8 cellular contexts compared by ENCODE assay signal in the genomic region with DNA sequence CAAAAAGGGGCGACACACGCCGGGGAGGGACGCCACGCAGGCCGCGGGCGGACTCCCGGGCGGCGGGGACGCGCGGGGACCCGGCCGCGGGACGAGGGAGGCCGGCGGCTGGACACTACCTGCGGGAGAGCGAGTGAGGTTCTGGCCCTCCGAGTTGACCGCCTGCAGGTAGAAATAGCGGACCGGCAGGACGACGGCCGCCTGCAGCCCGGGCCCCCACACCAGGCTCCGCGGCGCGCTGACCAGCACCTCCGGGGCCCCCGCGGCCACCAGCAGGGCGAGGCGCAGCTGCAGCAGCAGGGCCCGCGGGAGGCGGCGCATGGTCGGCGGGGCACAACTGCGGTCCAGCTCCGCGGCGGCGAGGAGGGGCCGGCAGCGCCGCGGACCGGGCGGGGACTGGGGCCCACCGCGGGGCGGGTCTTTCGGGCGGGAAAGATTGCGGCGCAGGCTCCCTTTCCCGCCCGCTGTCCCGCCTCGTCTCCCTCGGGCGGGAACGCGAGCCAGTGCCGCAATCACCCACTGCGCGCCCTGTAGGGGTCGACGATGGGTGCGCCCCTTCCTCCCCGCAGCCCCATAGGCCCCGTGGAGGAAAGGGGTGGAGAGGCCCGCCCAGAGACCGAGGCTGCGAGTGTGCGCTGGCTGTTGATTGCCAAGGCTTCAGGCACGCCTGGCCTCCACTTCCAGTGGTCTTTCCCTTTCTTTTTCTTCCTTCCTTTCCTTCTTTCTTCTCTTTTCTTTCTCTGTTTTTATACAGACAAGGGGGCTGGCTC. TPM values are rescaled to one million over a fixed set of nuclear protein-coding genes. Genes with fewer than 3 reads are reported as not detected.
A peak's percentile ranks its signal among the peaks of the same experiment; 100 is the strongest.
DNase-seq lines count a peak whose midpoint lies in the region; ATAC-seq, FAIRE-seq and TF ChIP-seq lines count a peak whose summit lies in the region.

A gene with protein sequence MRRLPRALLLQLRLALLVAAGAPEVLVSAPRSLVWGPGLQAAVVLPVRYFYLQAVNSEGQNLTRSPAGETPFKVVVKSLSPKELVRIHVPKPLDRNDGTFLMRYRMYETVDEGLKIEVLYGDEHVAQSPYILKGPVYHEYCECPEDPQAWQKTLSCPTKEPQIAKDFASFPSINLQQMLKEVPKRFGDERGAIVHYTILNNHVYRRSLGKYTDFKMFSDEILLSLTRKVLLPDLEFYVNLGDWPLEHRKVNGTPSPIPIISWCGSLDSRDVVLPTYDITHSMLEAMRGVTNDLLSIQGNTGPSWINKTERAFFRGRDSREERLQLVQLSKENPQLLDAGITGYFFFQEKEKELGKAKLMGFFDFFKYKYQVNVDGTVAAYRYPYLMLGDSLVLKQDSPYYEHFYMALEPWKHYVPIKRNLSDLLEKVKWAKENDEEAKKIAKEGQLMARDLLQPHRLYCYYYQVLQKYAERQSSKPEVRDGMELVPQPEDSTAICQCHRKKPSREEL (minus strand): TSS at position 339 of the 770 bp plus-strand sequence. CDS start 18 bp downstream, at position 321.

- H3K79me2 ChIP-seq in mammary epithelial cell (ENCODE audit: insufficient read depth, low read length) = no peaks in the 10 kb centered on the region

- peak; percentile 16; the same call in 1 of the 2 replicates for TF ChIP-seq CTCF in VCaP (conservative IDR thresholded peaks at IDR 0.05)
- no peak for TF ChIP-seq CTCF in mammary epithelial cell (conservative IDR thresholded peaks at IDR 0.05 in 1 of 2, IDR thresholded peaks at IDR 0.05 in 1 of 2; ENCODE audit: extremely low read depth in 1 of 2, insufficient read depth in 1 of 2, low read depth in 1 of 2, low read length in 2 of 2)

- peak; percentile 41; the same call in 1 of the 2 replicates for TF ChIP-seq POLR2A in GM12892 (IDR thresholded peaks at IDR 0.05; ENCODE audit: low read depth, low read length)

- peak within 1 kb of the TSS; percentile 98 for H2AFZ ChIP-seq in mammary epithelial cell (ENCODE audit: low read depth, low read length)

- in situ Hi-C loops in mammary epithelial cell (cut with MboI; ENCODE audit: low sequenced_read_pairs in 2 of 2) = no loop called here

- DNase-seq in GM12892 (ENCODE audit: insufficient read length) (peak; percentile 65), NCI-H146 (lab: John Stamatoyannopoulos, UW) (peak; percentile 85), mammary epithelial cell (no peak), amniotic stem cell (lab: John Stamatoyannopoulos, UW) (no peak)

- peak within 1 kb of the TSS; percentile 95 for H3K4me2 ChIP-seq in mammary epithelial cell (ENCODE audit: insufficient read depth, low read depth, low read length)
- peak within 1 kb of the TSS; percentile 85 for H3K4me2 ChIP-seq in skeletal muscle satellite cell (ENCODE audit: low read length)

- dilution Hi-C loops in mammary epithelial cell (cut with HindIII; ENCODE audit: low sequenced_read_pairs) = no loop called here

- ATAC-seq in HG02623 (IDR thresholded peaks at IDR 0.05; ENCODE audit: unreplicated experiment) = peak; percentile 61

- H3K4me1 ChIP-seq in mammary epithelial cell (ENCODE audit: insufficient read depth, low read length) (peaks cover 16% of the 10 kb centered on the region), iPS-20b (ENCODE audit: insufficient read depth, low read length) (no peaks in the 10 kb centered on the region; the same call in 1 of the 2 replicates), skeletal muscle satellite cell (ENCODE audit: control insufficient read depth, insufficient read depth, low read length) (peaks cover 21% of the 10 kb centered on the region)

- H3K36me3 ChIP-seq in mammary epithelial cell (ENCODE audit: insufficient read depth, low read length) (no peaks in the 10 kb centered on the region), iPS-20b (ENCODE audit: insufficient read depth, low read depth, low read length) (no peaks in the 10 kb centered on the region), skeletal muscle satellite cell (ENCODE audit: insufficient read depth, low read length) (no peaks in the 10 kb centered on the region)

- no peaks in the 10 kb centered on the region for H4K20me1 ChIP-seq in mammary epithelial cell (ENCODE audit: insufficient read depth, low read length)

- intact Hi-C loops in mammary epithelial cell (cut with micrococcal nuclease) = no loop called here

- no peaks in the 10 kb centered on the region for H3K27me3 ChIP-seq in mammary epithelial cell (ENCODE audit: insufficient read depth, low read length)
- H3K27me3 ChIP-seq in iPS-20b (ENCODE audit: insufficient read depth, low read length) = peaks cover 9% of the 10 kb centered on the region; the same call in 1 of the 2 replicates
- no peaks in the 10 kb centered on the region for H3K27me3 ChIP-seq in skeletal muscle satellite cell (ENCODE audit: control insufficient read depth, insufficient read depth, low read length)

- 2% methylated on average over 11 of the region's 84 CpGs for WGBS in mammary epithelial cell (ENCODE audit: low coverage, missing lambda C conversion rate)

- H3K27ac ChIP-seq in VCaP = peak within 1 kb of the TSS; percentile 93
- H3K27ac ChIP-seq in mammary epithelial cell (ENCODE audit: insufficient read depth, low read depth, low read length) = peak within 1 kb of the TSS; percentile 58
- peak within 1 kb of the TSS; percentile 42 for H3K27ac ChIP-seq in iPS-20b (ENCODE audit: low read length)

- peak; percentile 96 for FAIRE-seq in GM12892 (lab: Jason Lieb, UNC)

- CTCF ChIA-PET in mammary epithelial cell (lab: Charles Lee; ENCODE audit: low non-redundant PET) = no interaction called here

- H3K9ac ChIP-seq in mammary epithelial cell (ENCODE audit: insufficient read depth, low read length) = peak within 1 kb of the TSS; percentile 35
- peak within 1 kb of the TSS; percentile 89; the same call in 1 of the 2 replicates for H3K9ac ChIP-seq in iPS-20b (ENCODE audit: low read depth, low read length)
- H3K9ac ChIP-seq in skeletal muscle satellite cell (ENCODE audit: low read depth, low read length) = peak within 1 kb of the TSS; percentile 82

- BruUV-seq in mammary epithelial cell (replicated peaks; lab: Mats Ljungman, UMichigan) = no TSS peak

- H3K4me3 ChIP-seq in mammary epithelial cell (replicated peaks in 1 of 3; ENCODE audit: insufficient read depth in 1 of 3, low read depth in 2 of 3, low read length in 3 of 3) = peak within 1 kb of the TSS; percentile 26 to 49 (median 40)
- H3K4me3 ChIP-seq in iPS-20b (ENCODE audit: low read length) = peak within 1 kb of the TSS; percentile 68
- H3K4me3 ChIP-seq in skeletal muscle satellite cell (ENCODE audit: low read length) = peak within 1 kb of the TSS; percentile 67

- no peaks in the 10 kb centered on the region for H3K9me3 ChIP-seq in mammary epithelial cell (replicated peaks; ENCODE audit: insufficient read depth, low read length)
- H3K9me3 ChIP-seq in iPS-20b (ENCODE audit: insufficient read depth, low read depth, low read length) = no peaks in the 10 kb centered on the region
- no peaks in the 10 kb centered on the region for H3K9me3 ChIP-seq in skeletal muscle satellite cell (replicated peaks; ENCODE audit: low read length)

RNA-seq across cellular contexts. Expression of the gene that starts here (rescaled TPM):
- polyA plus RNA-seq in GM12892 (2012; ENCODE audit: missing spikeins) = 8.9 TPM
- 1 to 10 TPM; 1.3 to 4.2 TPM for total RNA-seq in mammary epithelial cell
- polyA plus RNA-seq in mammary epithelial cell = 2.8 TPM
- not detected for polyA minus RNA-seq in mammary epithelial cell
- 14.4 and 19.0 TPM in 2 replicates for total RNA-seq in skeletal muscle satellite cell (2012; rRNA removed)

Comparison
In these comparisons a context has a peak if more than half of its experiments do, and no peak if none do; other contexts are left out.
1. DNase-seq: peak in GM12892 (single experiment) and NCI-H146 (single experiment); none in mammary epithelial cell (single experiment) and amniotic stem cell (single experiment).
2. H3K27ac ChIP-seq: peak in every context shown above with its lines; median percentile 93 in VCaP; 58 in mammary epithelial cell; 42 in iPS-20b.
3. H3K9ac ChIP-seq: peak in every context shown above with its lines; median percentile 89 in iPS-20b; 82 in skeletal muscle satellite cell; 35 in mammary epithelial cell.
4. Peak in every context shown above with its lines, with median percentiles within 50 percentile points of each other: H3K4me3 ChIP-seq.